In genomic region chr9:104951487-104951886, GRCh38 we compare ENCODE assay signal across 5 cellular contexts.
"Had no signal": no experiment of that assay in that cellular context is flagged by ENCODE, and none has a peak within 500 bp of the region (broad histone marks: within the 10 kb centered on the region; RNA-seq: fewer than 3 reads in every experiment).

No MANE protein-coding gene starts in this region.

- H3K4me3 Mint-ChIP-seq: IgD-negative memory B cell had no signal

- H3K27ac Mint-ChIP-seq: IgD-negative memory B cell had no signal

- DNase-seq: KBM-7 had no signal

- H3K27ac ChIP-seq: HL-60 had no signal

- H3K36me3 Mint-ChIP-seq: IgD-negative memory B cell had no signal

- H3K4me1 Mint-ChIP-seq: IgD-negative memory B cell had no signal

- H3K4me3 ChIP-seq: K562 had no signal

- H3K9me3 Mint-ChIP-seq: IgD-negative memory B cell had no signal

- ATAC-seq: HepG2, K562 had no signal
